In genomic region chr7:74660202-74660601, GRCh38 we compare ENCODE assay signal across 8 cellular contexts. TPM values are rescaled to one million over a fixed set of nuclear protein-coding genes. Genes with fewer than 3 reads are reported as not detected.
DNase-seq lines count a peak whose midpoint lies in the region; TF ChIP-seq lines count a peak whose summit lies in the region.
"Not testable (repeated sequence)": the region's sequence is repeated elsewhere in the genome, so short reads cannot be mapped to it uniquely, and the experiment has no call there.

No MANE protein-coding gene starts in this region.

- peaks cover 61% of the 10 kb centered on the region for H3K79me2 ChIP-seq in Karpas-422 (ENCODE audit: low read length)

- H3K4me3 Mint-ChIP-seq in CD8-positive, alpha-beta memory T cell = peak overlapping the region; percentile 80 to 88 (median 84)

- peak overlapping the region; percentile 92 for H3K9ac ChIP-seq in Karpas-422 (ENCODE audit: low read length)
- peak overlapping the region; percentile 8 to 58 for H3K9ac ChIP-seq in liver (ENCODE audit: low read depth in 1 of 2, low read length in 2 of 2)

- intact Hi-C loops in adrenal gland (cut with DNase I); posterior vena cava (cut with DNase I): not testable (repeated sequence)

- not testable (repeated sequence) for H3K9me3 ChIP-seq in CD8-positive, alpha-beta memory T cell (ENCODE audit: low read length); Karpas-422 (ENCODE audit: low read length); adrenal gland (replicated peaks in 1 of 3); liver (ENCODE audit: control insufficient read depth in 4 of 4, low read length in 3 of 4); thymus (ENCODE audit: control insufficient read depth)

- TF ChIP-seq CTCF in VCaP (conservative IDR thresholded peaks at IDR 0.05); adrenal gland (IDR thresholded peaks at IDR 0.05); epithelial cell of proximal tubule (conservative IDR thresholded peaks at IDR 0.05; ENCODE audit: low read depth, low read length); liver (IDR thresholded peaks at IDR 0.05; ENCODE audit: low read depth, low read length, missing input control): not testable (repeated sequence)

- not testable (repeated sequence) for H3K9me3 Mint-ChIP-seq in CD8-positive, alpha-beta memory T cell

- H3K27ac ChIP-seq in CD8-positive, alpha-beta memory T cell (ENCODE audit: low read depth, low read length) = peak overlapping the region; percentile 18
- H3K27ac ChIP-seq in Karpas-422 (ENCODE audit: low read length) (peak overlapping the region; percentile 100), VCaP (peak overlapping the region; percentile 100; the same call in 1 of the 2 replicates), adrenal gland (peak overlapping the region; percentile 71 to 100 (median 90)), liver (ENCODE audit: low read depth in 1 of 2, low read length in 2 of 2) (peak overlapping the region; percentile 73 to 85), thymus (ENCODE audit: low read depth) (peak overlapping the region; percentile 58)

- H3K36me3 Mint-ChIP-seq in CD8-positive, alpha-beta memory T cell = peaks cover 0 to 14% (median 2%) of the 10 kb centered on the region in 3 donors

- H3K9me2 ChIP-seq in Karpas-422 (replicated peaks; ENCODE audit: insufficient read depth, low read length) = not testable (repeated sequence)

- H3K4me1 Mint-ChIP-seq in CD8-positive, alpha-beta memory T cell = peaks cover 47 to 70% (median 67%) of the 10 kb centered on the region in 3 donors

- not testable (repeated sequence) for TF ChIP-seq POLR2A in adrenal gland (IDR thresholded peaks at IDR 0.05)

- CTCF ChIA-PET in CD8-positive, alpha-beta memory T cell (lab: Charles Lee) = interaction anchor here (1.3 to 1.8 kb wide), 3 partner anchors 11 to 14 kb away, joined by 3 to 4 read pairs (median 3); no protein-coding TSS in a partner anchor

- peak overlapping the region; percentile 41 for H3K4me3 ChIP-seq in CD8-positive, alpha-beta memory T cell (ENCODE audit: low read length)
- peak overlapping the region; percentile 76 for H3K4me3 ChIP-seq in Karpas-422 (ENCODE audit: low read length)
- peak overlapping the region in 1 of 4 donors; percentile 100 for H3K4me3 ChIP-seq in adrenal gland
- H3K4me3 ChIP-seq in epithelial cell of proximal tubule (ENCODE audit: low read depth, low read length) = peak overlapping the region; percentile 69
- peak overlapping the region in 2 of 3 donors; percentile 13 to 19 for H3K4me3 ChIP-seq in liver (ENCODE audit: low read depth in 1 of 3, low read length in 3 of 3)
- peak overlapping the region; percentile 33 for H3K4me3 ChIP-seq in thymus (ENCODE audit: low read length)

- not testable (repeated sequence) for H3K27me3 ChIP-seq in CD8-positive, alpha-beta memory T cell (ENCODE audit: insufficient read depth, low read length, poor library complexity, severe bottlenecking); Karpas-422 (ENCODE audit: low read length); adrenal gland; liver (ENCODE audit: control insufficient read depth in 4 of 4, insufficient read depth in 4 of 4, low read length in 3 of 4); thymus (ENCODE audit: control insufficient read depth, insufficient read depth)

- POLR2A ChIA-PET in CD8-positive, alpha-beta memory T cell (lab: Charles Lee) = not testable (repeated sequence)

- not testable (repeated sequence) for H3K27me3 Mint-ChIP-seq in CD8-positive, alpha-beta memory T cell

- H3K4me1 ChIP-seq in CD8-positive, alpha-beta memory T cell (ENCODE audit: insufficient read depth, low read length) = peaks cover 40% of the 10 kb centered on the region
- H3K4me1 ChIP-seq in Karpas-422 (ENCODE audit: low read length) (peaks cover 66% of the 10 kb centered on the region), adrenal gland (replicated peaks in 1 of 2) (peaks cover 60 to 77% of the 10 kb centered on the region in 2 donors), liver (ENCODE audit: control insufficient read depth in 4 of 4, insufficient read depth in 4 of 4, low read length in 3 of 4) (peaks cover 24 to 64% (median 42%) of the 10 kb centered on the region in 4 donors), thymus (ENCODE audit: control insufficient read depth, insufficient read depth, low read length) (peaks cover 13% of the 10 kb centered on the region)

- H3K36me3 ChIP-seq in CD8-positive, alpha-beta memory T cell (ENCODE audit: insufficient read depth, low read length); adrenal gland (replicated peaks in 1 of 2); liver (ENCODE audit: control insufficient read depth in 4 of 4, insufficient read depth in 3 of 4, low read depth in 1 of 4, low read length in 3 of 4): not testable (repeated sequence)
- peaks cover 22% of the 10 kb centered on the region; the same call in 1 of the 2 replicates for H3K36me3 ChIP-seq in Karpas-422 (ENCODE audit: insufficient read depth, low read length)
- H3K36me3 ChIP-seq in thymus (ENCODE audit: control insufficient read depth, insufficient read depth) = peaks cover 14% of the 10 kb centered on the region

- H4K20me1 ChIP-seq in Karpas-422 (ENCODE audit: insufficient read depth, low read depth, low read length) = peaks cover 18% of the 10 kb centered on the region

- not testable (repeated sequence) for DNase-seq in CD8-positive, alpha-beta memory T cell; Karpas-422; adrenal gland; epithelial cell of proximal tubule (ENCODE audit: low read depth)
- peak; percentile 71 for DNase-seq in posterior vena cava (ENCODE audit: low spot score)

- peak overlapping the region; percentile 96 for H3K4me2 ChIP-seq in Karpas-422 (ENCODE audit: low read depth, low read length, poor library complexity, severe bottlenecking)

- TF ChIP-seq RAD21 in liver (IDR thresholded peaks at IDR 0.05) = not testable (repeated sequence)

- not testable (repeated sequence) for H2AFZ ChIP-seq in Karpas-422 (ENCODE audit: low read length)

- WGBS in adrenal gland, 4 donors = 41 to 51% (median 44%) methylated on average over 18 of the region's 18 CpGs
- WGBS in liver = 46% methylated on average over 18 of the region's 18 CpGs
- WGBS in thymus = 55% methylated on average over 18 of the region's 18 CpGs

- H3K27ac Mint-ChIP-seq in CD8-positive, alpha-beta memory T cell = peak overlapping the region; percentile 81 to 97 (median 94)

RNA-seq across cellular contexts. Expression of gene GTF2I, which starts 2.7 kb away (rescaled TPM):
- 100 to 1,000 TPM; 176 TPM for total RNA-seq in CD8-positive, alpha-beta memory T cell
- 71.3 TPM for polyA plus RNA-seq in CD8-positive, alpha-beta memory T cell
- total RNA-seq in Karpas-422 (2014; rRNA removed; shearing (Covaris generic); ENCODE audit: low replicate concordance) = 130 and 176 TPM in 2 replicates
- total RNA-seq in adrenal gland (100 to 1,000 TPM; 167 to 393 (median 267) TPM), epithelial cell of proximal tubule (84.1 and 101 TPM in 2 replicates), liver (10 to 100 TPM; 67.7 to 97.9 TPM), posterior vena cava (100 to 1,000 TPM; 113 to 119 TPM)
- polyA plus RNA-seq in adrenal gland (100 to 1,000 TPM in 1 of 3 donors, 10 to 100 TPM in 2; 19.0 to 145 (median 63.1) TPM), liver (10 to 100 TPM; 27.4 to 64.0 TPM), thymus (35.1 TPM)

Comparison
In these comparisons a context has a peak if more than half of its experiments do, and no peak if none do; other contexts are left out.
1. H3K27ac ChIP-seq: peak in every context shown above with its lines; median percentile 100 in Karpas-422; 100 in VCaP; 90 in adrenal gland; 79 in liver; 58 in thymus; 18 in CD8-positive, alpha-beta memory T cell.